ENCODE assay signal across 8 cellular contexts in genomic region chr7:138097064-138097741, GRCh38. TPM values are rescaled to one million over a fixed set of nuclear protein-coding genes. Genes with fewer than 3 reads are reported as not detected.
DNase-seq lines count a peak whose midpoint lies in the region; ATAC-seq and TF ChIP-seq lines count a peak whose summit lies in the region.

No MANE protein-coding gene starts in this region.

- no peaks in the 10 kb centered on the region for H3K36me3 ChIP-seq in endodermal cell (ENCODE audit: control insufficient read depth, insufficient read depth, low read length)

- ATAC-seq in GM21360 (IDR thresholded peaks at IDR 0.05; ENCODE audit: unreplicated experiment) (peak; percentile 78), right cardiac atrium (no peak), esophagus mucosa (no peak)

- H3K27ac ChIP-seq in endodermal cell (ENCODE audit: low read depth, low read length) (no peak overlapping the region), right cardiac atrium (ENCODE audit: low read length) (no peak overlapping the region)

- H3K4me3 ChIP-seq in endodermal cell (ENCODE audit: low read length) = no peak overlapping the region
- no peak overlapping the region for H3K4me3 ChIP-seq in right cardiac atrium (ENCODE audit: low read length)

- 89 to 100% methylated on average over 1 to 3 of the region's 3 CpGs for WGBS in endodermal cell (ENCODE audit: insufficient coverage in 1 of 2, insufficient read length in 1 of 2), 2 experiments
- WGBS in right cardiac atrium = 81% methylated on average over 3 of the region's 3 CpGs

- H3K4me1 Mint-ChIP-seq in CD14-positive monocyte (no peaks in the 10 kb centered on the region), endodermal cell (peaks cover 6% of the 10 kb centered on the region), type B pancreatic cell (ENCODE audit: unreplicated experiment) (no peaks in the 10 kb centered on the region)
- H3K4me1 Mint-ChIP-seq in activated T-cell treated with anti-CD3 and anti-CD28 coated beads, Interleukin-2, amount 50 U/mL, for 24 hours (ENCODE audit: low read depth) = no peaks in the 10 kb centered on the region

- H3K4me1 ChIP-seq in endodermal cell (ENCODE audit: control insufficient read depth, insufficient read depth, low read length) = no peaks in the 10 kb centered on the region
- H3K4me1 ChIP-seq in right cardiac atrium (ENCODE audit: control insufficient read depth, insufficient read depth, low read length) = no peaks in the 10 kb centered on the region

- H3K4me3 Mint-ChIP-seq in CD14-positive monocyte = no peak overlapping the region
- H3K4me3 Mint-ChIP-seq in endodermal cell = no peak overlapping the region
- H3K4me3 Mint-ChIP-seq in type B pancreatic cell = no peak overlapping the region
- no peak overlapping the region for H3K4me3 Mint-ChIP-seq in activated T-cell treated with anti-CD3 and anti-CD28 coated beads, Interleukin-2, amount 50 U/mL, for 24 hours

- H3K36me3 Mint-ChIP-seq in CD14-positive monocyte (no peaks in the 10 kb centered on the region), endodermal cell (ENCODE audit: low read depth) (no peaks in the 10 kb centered on the region), type B pancreatic cell (no peaks in the 10 kb centered on the region)
- no peaks in the 10 kb centered on the region for H3K36me3 Mint-ChIP-seq in activated T-cell treated with anti-CD3 and anti-CD28 coated beads, Interleukin-2, amount 50 U/mL, for 24 hours (ENCODE audit: low read depth)

- peaks cover 0 to 6% (median 0%) of the 10 kb centered on the region in 7 donors for H3K9me3 Mint-ChIP-seq in CD14-positive monocyte
- peaks cover 10% of the 10 kb centered on the region for H3K9me3 Mint-ChIP-seq in endodermal cell
- H3K9me3 Mint-ChIP-seq in type B pancreatic cell = peaks cover 7% of the 10 kb centered on the region
- no peaks in the 10 kb centered on the region for H3K9me3 Mint-ChIP-seq in activated T-cell treated with anti-CD3 and anti-CD28 coated beads, Interleukin-2, amount 50 U/mL, for 24 hours

- TF ChIP-seq CTCF in CD14-positive monocyte (IDR thresholded peaks at IDR 0.05) (peak; percentile 15), endodermal cell (conservative IDR thresholded peaks at IDR 0.05) (peak; percentile 50), type B pancreatic cell (conservative IDR thresholded peaks at IDR 0.05) (peak; percentile 66)

- DNase-seq in CD14-positive monocyte (ENCODE audit: low spot score) = no peak
- DNase-seq in NCI-H82 treated with DMSO at 0.1 percent for 48 hours (lab: John Stamatoyannopoulos, UW; ENCODE audit: unreplicated experiment) = peak; percentile 3
- peak; percentile 62 for DNase-seq in endodermal cell
- no peak for DNase-seq in type B pancreatic cell (ENCODE audit: extremely low spot score, unreplicated experiment)
- DNase-seq in activated T-cell treated with anti-CD3 and anti-CD28 coated beads, Interleukin-2, amount 50 U/mL, for 24 hours = no peak
- no peak for DNase-seq in right cardiac atrium

- H3K27me3 Mint-ChIP-seq in CD14-positive monocyte (ENCODE audit: low read depth in 3 of 3) (peaks cover 0 to 4% (median 2%) of the 10 kb centered on the region in 3 donors), endodermal cell (ENCODE audit: insufficient read depth) (no peaks in the 10 kb centered on the region), type B pancreatic cell (no peaks in the 10 kb centered on the region)
- peaks cover 4% of the 10 kb centered on the region for H3K27me3 Mint-ChIP-seq in activated T-cell treated with anti-CD3 and anti-CD28 coated beads, Interleukin-2, amount 50 U/mL, for 24 hours

- H3K9ac ChIP-seq in endodermal cell (ENCODE audit: extremely low read depth, low read length, poor library complexity, severe bottlenecking) = no peak overlapping the region

- H3K27ac Mint-ChIP-seq in CD14-positive monocyte = no peak overlapping the region
- H3K27ac Mint-ChIP-seq in endodermal cell = no peak overlapping the region
- H3K27ac Mint-ChIP-seq in type B pancreatic cell = no peak overlapping the region
- no peak overlapping the region for H3K27ac Mint-ChIP-seq in activated T-cell treated with anti-CD3 and anti-CD28 coated beads, Interleukin-2, amount 50 U/mL, for 24 hours

- no peaks in the 10 kb centered on the region for H3K27me3 ChIP-seq in endodermal cell (ENCODE audit: control insufficient read depth, insufficient read depth, low read length, poor library complexity, severe bottlenecking)
- no peaks in the 10 kb centered on the region for H3K27me3 ChIP-seq in right cardiac atrium (ENCODE audit: control insufficient read depth, insufficient read depth)

- H3K9me3 ChIP-seq in endodermal cell (ENCODE audit: control insufficient read depth, low read length) (no peaks in the 10 kb centered on the region), right cardiac atrium (ENCODE audit: control insufficient read depth, low read length) (no peaks in the 10 kb centered on the region)

- intact Hi-C loops in CD14-positive monocyte (cut with micrococcal nuclease) = no loop called here
- intact Hi-C loops in right cardiac atrium (cut with DNase I) = no loop called here

RNA-seq across cellular contexts. Expression of gene AKR1D1, which starts 20.9 kb away (rescaled TPM):
- polyA plus RNA-seq in CD14-positive monocyte (not detected), right cardiac atrium (not detected)
- total RNA-seq in endodermal cell (not detected), type B pancreatic cell (ENCODE audit: low replicate concordance) (0.57 TPM in 1 of 2 replicates, not detected in the other), right cardiac atrium (not detected), esophagus mucosa (not detected)
- 0.28 TPM for polyA plus RNA-seq in endodermal cell (2013, experiment 1 of 2)
- 0.25 TPM for polyA plus RNA-seq in endodermal cell (2013, experiment 2 of 2)

Comparison
In these comparisons a context has a peak if more than half of its experiments do, and no peak if none do; other contexts are left out.
1. DNase-seq: peak in NCI-H82 treated with DMSO at 0.1 percent for 48 hours (single experiment) and endodermal cell (single experiment); none in CD14-positive monocyte (single experiment), type B pancreatic cell (single experiment), activated T-cell treated with anti-CD3 and anti-CD28 coated beads, Interleukin-2, amount 50 U/mL, for 24 hours (single experiment) and right cardiac atrium (0 of 3).
2. CTCF ChIP-seq: peak in every context shown above with its lines; median percentile 66 in type B pancreatic cell; 50 in endodermal cell; 15 in CD14-positive monocyte.